22 cellular contexts compared by ENCODE assay signal in genomic region chr15:63874616-63875015, GRCh38.
"Had no signal": no experiment of that assay in that cellular context is flagged by ENCODE, and none has a peak within 500 bp of the region (broad histone marks: within the 10 kb centered on the region; RNA-seq: fewer than 3 reads in every experiment).

No MANE protein-coding gene starts in this region.

- H3K4me1 ChIP-seq: colonic mucosa, prostate gland, sigmoid colon, transverse colon had no signal

- H3K9me3 ChIP-seq: colonic mucosa, prostate gland, sigmoid colon, transverse colon had no signal

- ATAC-seq: left lobe of liver; naive thymus-derived CD8-positive, alpha-beta T cell; right cardiac atrium; stimulated activated memory B cell treated with anti-CD40 and anti-IgM and Interleukin-4, amounts not matched to agents 10 μg/mL and 1 μg/mL and 100 μg/mL, for 72 hours; stimulated activated naive CD8-positive, alpha-beta T cell treated with anti-CD3 and anti-CD28 coated beads, Interleukin-15, Interleukin-2, amounts not matched to agents 100 U/mL and 50 U/mL, for 24 hours had no signal

- FAIRE-seq: endothelial cell of umbilical vein, frontal cortex, kidney had no signal

- H3K27me3 Mint-ChIP-seq: naive thymus-derived CD8-positive, alpha-beta T cell; stimulated activated memory B cell treated with anti-CD40 and anti-IgM and Interleukin-4, amounts not matched to agents 10 μg/mL and 1 μg/mL and 100 μg/mL, for 72 hours had no signal

- H3K4me3 Mint-ChIP-seq: dendritic cell treated with granulocyte-macrophage colony-stimulating factor and Interleukin-4, amounts not matched to agents 40 ng/mL and 50 ng/mL, for 4 days; immature natural killer cell; naive thymus-derived CD8-positive, alpha-beta T cell; nephron progenitor cell; stimulated activated memory B cell treated with anti-CD40 and anti-IgM and Interleukin-4, amounts not matched to agents 10 μg/mL and 1 μg/mL and 100 μg/mL, for 72 hours had no signal

- H3K4me1 Mint-ChIP-seq: immature natural killer cell had no signal

- H3K27ac Mint-ChIP-seq: dendritic cell treated with granulocyte-macrophage colony-stimulating factor and Interleukin-4, amounts not matched to agents 40 ng/mL and 50 ng/mL, for 4 days; immature natural killer cell; nephron progenitor cell; stimulated activated memory B cell treated with anti-CD40 and anti-IgM and Interleukin-4, amounts not matched to agents 10 μg/mL and 1 μg/mL and 100 μg/mL, for 72 hours had no signal

- H3K4me3 ChIP-seq: colonic mucosa, prostate gland, sigmoid colon, transverse colon had no signal

- H3K36me3 ChIP-seq: colonic mucosa, prostate gland, sigmoid colon, transverse colon had no signal

- DNase-seq: central memory CD4-positive, alpha-beta T cell; colonic mucosa; effector memory CD4-positive, alpha-beta T cell; erythroblast; hypothalamus; immature natural killer cell; kidney; mesendoderm; naive thymus-derived CD8-positive, alpha-beta T cell; nephron progenitor cell; nucleus accumbens; right cardiac atrium; sigmoid colon; stimulated activated CD4-positive, alpha-beta T cell treated with anti-CD3 and anti-CD28 coated beads, Interleukin-4, amount 100 ng/mL, for 4 hours; stimulated activated naive CD8-positive, alpha-beta T cell treated with anti-CD3 and anti-CD28 coated beads, Interleukin-15, Interleukin-2, amounts not matched to agents 100 U/mL and 50 U/mL, for 24 hours; transverse colon had no signal

- H3K9me3 Mint-ChIP-seq: nephron progenitor cell had no signal

- H3K27ac ChIP-seq: colonic mucosa, prostate gland, sigmoid colon, transverse colon had no signal

- H3K27me3 ChIP-seq: colonic mucosa, sigmoid colon, transverse colon had no signal
